Comparison of ENCODE assay signal across 12 cellular contexts in genomic region chr1:48450505-48450904, GRCh38. TPM values are rescaled to one million over a fixed set of nuclear protein-coding genes. Genes with fewer than 3 reads are reported as not detected.
DNase-seq lines count a peak whose midpoint lies in the region; ATAC-seq and TF ChIP-seq lines count a peak whose summit lies in the region.
"Had no signal": no experiment of that assay in that cellular context is flagged by ENCODE, and none has a peak within 500 bp of the region (broad histone marks: within the 10 kb centered on the region; RNA-seq: fewer than 3 reads in every experiment).

No MANE protein-coding gene starts in this region.

- H3K4me3 ChIP-seq in choroid plexus epithelial cell (ENCODE audit: low read depth, low read length) (no peak overlapping the region), mesenchymal stem cell (ENCODE audit: insufficient read depth in 1 of 2, low read depth in 1 of 2, low read length in 2 of 2) (no peak overlapping the region)

- no peak overlapping the region for H2BK15ac ChIP-seq in mesenchymal stem cell (ENCODE audit: low read depth, poor library complexity, severe bottlenecking)

- H4K91ac ChIP-seq in mesenchymal stem cell (ENCODE audit: low read length): no peak overlapping the region

- no CpG with 5 or more reads among the region's 1 CpG for WGBS in mesenchymal stem cell

- no peak overlapping the region for H3K9ac ChIP-seq in mesenchymal stem cell (ENCODE audit: low read length)
- H3K9ac ChIP-seq: KMS-11 had no signal

- peak; percentile 24 for DNase-seq in Ammon's horn (ENCODE audit: low spot score)
- peak; percentile 4 for DNase-seq in NCI-H69 (lab: John Stamatoyannopoulos, UW)
- peak; percentile 47 for DNase-seq in choroid plexus epithelial cell (ENCODE audit: low read depth)
- DNase-seq in mesenchymal stem cell: peak; percentile 1
- DNase-seq in hepatic stellate cell (ENCODE audit: low spot score): no peak
- no peak for DNase-seq in T-helper 2 cell
- DNase-seq in NCI-H774 (lab: John Stamatoyannopoulos, UW): no peak
- DNase-seq: NCI-H2029 treated with DMSO at 0.1 percent for 48 hours; stimulated activated naive CD8-positive, alpha-beta T cell treated with anti-CD3 and anti-CD28 coated beads, Interleukin-15, amount 100 ng/mL, for 72 hours; T-helper 17 cell had no signal

- TF ChIP-seq CTCF in choroid plexus epithelial cell (conservative IDR thresholded peaks at IDR 0.05; ENCODE audit: low read depth, low read length): peak; percentile 55

- H3K18ac ChIP-seq in mesenchymal stem cell (ENCODE audit: low read depth in 1 of 2, low read length in 2 of 2): no peak overlapping the region

- no peak overlapping the region for H3K4me2 ChIP-seq in mesenchymal stem cell (ENCODE audit: low read length, poor library complexity, severe bottlenecking)
- H3K4me2 ChIP-seq: KMS-11 had no signal

- H2BK120ac ChIP-seq in mesenchymal stem cell (ENCODE audit: low read depth, low read length): no peak overlapping the region

- H3K4me1 ChIP-seq in mesenchymal stem cell (ENCODE audit: control insufficient read depth, insufficient read depth, low read depth, low read length): no peaks in the 10 kb centered on the region

- H3K9me3 ChIP-seq in mesenchymal stem cell (ENCODE audit: control insufficient read depth, low read length): no peaks in the 10 kb centered on the region

- H2BK5ac ChIP-seq in mesenchymal stem cell (ENCODE audit: low read depth, low read length, poor library complexity, severe bottlenecking): no peak overlapping the region

- ATAC-seq in GM21390 (IDR thresholded peaks at IDR 0.05; ENCODE audit: unreplicated experiment): no peak
- ATAC-seq: stimulated activated naive CD8-positive, alpha-beta T cell treated with anti-CD3 and anti-CD28 coated beads, Interleukin-15, amount 100 ng/mL, for 72 hours; T-helper 17 cell had no signal

- no peak overlapping the region for H2AK5ac ChIP-seq in mesenchymal stem cell (ENCODE audit: low read length, severe bottlenecking)

- no peak overlapping the region for H3K23ac ChIP-seq in mesenchymal stem cell (ENCODE audit: low read length in 2 of 2)

- no peak overlapping the region for H2AFZ ChIP-seq in mesenchymal stem cell (ENCODE audit: low read depth, low read length)

- H3K27ac ChIP-seq in mesenchymal stem cell (ENCODE audit: low read length, poor library complexity, severe bottlenecking): no peak overlapping the region
- H3K27ac ChIP-seq: KMS-11 had no signal

- no peak overlapping the region for H3K4ac ChIP-seq in mesenchymal stem cell (ENCODE audit: low read depth in 1 of 2, low read length in 2 of 2)

- peaks cover 1% of the 10 kb centered on the region for H3K79me1 ChIP-seq in mesenchymal stem cell (replicated peaks; ENCODE audit: low read length, poor library complexity, severe bottlenecking)

- H3K27me3 ChIP-seq in mesenchymal stem cell (ENCODE audit: control insufficient read depth in 1 of 2, insufficient read depth in 1 of 2, low read length in 2 of 2): no peaks in the 10 kb centered on the region

- peaks cover 0 to 12% of the 10 kb centered on the region in 2 experiments for H3K36me3 ChIP-seq in mesenchymal stem cell (ENCODE audit: control insufficient read depth in 1 of 2, insufficient read depth in 2 of 2, low read depth in 1 of 2, low read length in 2 of 2)

- no peak overlapping the region for H3K14ac ChIP-seq in mesenchymal stem cell (ENCODE audit: low read length in 2 of 2)

- H2BK12ac ChIP-seq in mesenchymal stem cell (ENCODE audit: low read length in 2 of 2): no peak overlapping the region

- H4K8ac ChIP-seq in mesenchymal stem cell (ENCODE audit: low read length): no peak overlapping the region

RNA-seq across cellular contexts. Expression of gene SPATA6, which starts 21.5 kb away (rescaled TPM):
- 4.2 TPM for polyA plus RNA-seq in mesenchymal stem cell (2013, experiment 1 of 2)
- polyA plus RNA-seq in mesenchymal stem cell (2013, experiment 2 of 2): 4.3 TPM

Comparison
In these comparisons a context has a peak if more than half of its experiments do, and no peak if none do; other contexts are left out.
1. DNase-seq: peak in Ammon's horn (single experiment), NCI-H69 (single experiment), choroid plexus epithelial cell (single experiment) and mesenchymal stem cell (single experiment); none in hepatic stellate cell (single experiment), T-helper 2 cell (0 of 5) and NCI-H774 (single experiment).